ENCODE assay signal across 20 cellular contexts in the genomic region with DNA sequence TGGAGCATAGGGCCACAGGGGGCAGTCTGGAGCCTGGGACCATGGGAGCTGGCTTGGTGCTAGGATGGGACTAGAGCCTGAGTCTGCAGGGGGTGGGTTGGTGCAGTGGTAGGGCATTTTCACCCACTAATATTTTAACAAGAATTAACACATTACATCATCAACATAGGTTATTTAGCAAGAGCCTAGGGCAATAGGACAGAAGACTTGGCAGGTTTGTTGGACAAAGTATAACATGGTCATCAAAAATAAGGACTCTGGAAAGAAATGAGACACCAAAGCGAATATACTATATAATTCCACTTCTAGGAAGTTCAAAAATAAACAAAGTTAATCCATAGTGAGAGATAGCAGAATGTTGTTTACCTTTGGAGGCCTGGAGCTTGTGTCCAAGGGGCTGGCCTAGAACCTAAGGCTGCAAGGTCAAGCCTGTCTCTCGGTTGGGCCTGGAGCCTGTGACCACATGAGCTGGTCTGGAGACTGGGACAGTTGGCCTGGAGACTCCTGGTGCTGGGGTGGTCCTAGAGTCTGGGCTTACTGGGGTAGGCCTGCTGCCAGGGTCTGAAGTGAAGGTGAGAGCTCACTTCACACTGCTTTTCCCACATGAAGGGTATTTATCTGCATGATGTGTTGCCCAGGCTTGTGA. TPM values are rescaled to one million over a fixed set of nuclear protein-coding genes. Genes with fewer than 3 reads are reported as not detected.
A peak's percentile ranks its signal among the peaks of the same experiment; 100 is the strongest.
DNase-seq lines count a peak whose midpoint lies in the region; ATAC-seq, FAIRE-seq and TF ChIP-seq lines count a peak whose summit lies in the region.
"Had no signal": no experiment of that assay in that cellular context is flagged by ENCODE, and none has a peak within 500 bp of the region (broad histone marks: within the 10 kb centered on the region; RNA-seq: fewer than 3 reads in every experiment).

No MANE protein-coding gene starts in this region.

- H3K4me2 ChIP-seq in K562 (ENCODE audit: insufficient read depth, low read length): no peak overlapping the region
- H3K4me2 ChIP-seq: GM23338 had no signal

- no TSS peak for BruUV-seq in K562 (replicated peaks; lab: Mats Ljungman, UMichigan)

- in situ Hi-C loops in K562 (cut with MboI): no loop called here

- 18% methylated on average over 2 of the region's 2 CpGs for WGBS in K562 (ENCODE audit: insufficient coverage, low coverage, missing lambda C conversion rate)
- WGBS in right lobe of liver (ENCODE audit: insufficient coverage, low coverage, low lambda C conversion rate, missing lambda C conversion rate): 53% methylated on average over 2 of the region's 2 CpGs

- peaks cover 45% of the 10 kb centered on the region for H3K9me3 Mint-ChIP-seq in WTC11

- H3K4me3 Mint-ChIP-seq in WTC11: no peak overlapping the region
- H3K4me3 Mint-ChIP-seq: CD4-positive, alpha-beta memory T cell; GM23338; H9 had no signal

- H3K9me3 ChIP-seq in K562 (replicated peaks; ENCODE audit: control insufficient read depth, insufficient read depth, low read depth, low read length) (no peaks in the 10 kb centered on the region; the same call in 1 of the 2 replicates), right lobe of liver (no peaks in the 10 kb centered on the region)

- intact Hi-C loops in K562 (cut with micrococcal nuclease): loop anchor here (10.0 kb wide), 1 partner anchor 360 kb away; no protein-coding TSS in a partner anchor
- intact Hi-C loops in right lobe of liver (cut with DNase I): no loop called here

- H3K27ac Mint-ChIP-seq in WTC11: no peak overlapping the region
- H3K27ac Mint-ChIP-seq: CD4-positive, alpha-beta memory T cell; GM23338; H9 had no signal

- H3K4me3 ChIP-seq in K562 (no peak overlapping the region), right lobe of liver (no peak overlapping the region)
- H3K4me3 ChIP-seq: GM23338 had no signal

- no peaks in the 10 kb centered on the region for H3K36me3 ChIP-seq in K562 (ENCODE audit: control insufficient read depth, insufficient read depth, low read length)
- H3K36me3 ChIP-seq in right lobe of liver: no peaks in the 10 kb centered on the region

- DNase-seq in WTC11 (ENCODE audit: low spot score): no peak
- DNase-seq in K562 (ENCODE audit: extremely low read depth in 1 of 4, low spot score in 3 of 4): no peak
- DNase-seq in left lobe of liver (ENCODE audit: low spot score): no peak
- no peak for DNase-seq in right lobe of liver
- no peak for DNase-seq in SW 1271 (lab: John Stamatoyannopoulos, UW)
- DNase-seq in stimulated activated CD8-positive, alpha-beta memory T cell treated with anti-CD3 and anti-CD28 coated beads, Interleukin-4, amount 100 ng/mL, for 48 hours: no peak
- DNase-seq in activated gamma-delta T cell (lab: John Stamatoyannopoulos, UW): no peak
- DNase-seq in activated CD4-positive, alpha-beta T cell treated with anti-CD3 and anti-CD28 coated beads, Interleukin-2, amount 50 U/mL, for 1 hour: no peak
- DNase-seq: C1 segment of cervical spinal cord; Calu3; CD4-positive, alpha-beta memory T cell; COR-L47; DMS53; DMS79 treated with DMSO at 0.1 percent for 48 hours; GF-D8; H9 had no signal

- CTCF ChIA-PET in WTC11 (lab: Charles Lee): interaction anchor here (0.5 to 1.2 kb wide), 2 partner anchors 151 to 335 kb away, joined by 3 to 4 read pairs; a partner anchor contains a TSS
- CTCF ChIA-PET in K562 (lab: Yijun Ruan, JAX; ENCODE audit: low intra/inter-chr PET ratio): no interaction called here

- no peak overlapping the region for H3K27ac ChIP-seq in K562 (ENCODE audit: extremely low read depth, low read depth, low read length)
- no peak overlapping the region for H3K27ac ChIP-seq in right lobe of liver

- no peak for TF ChIP-seq CTCF in WTC11 (IDR thresholded peaks at IDR 0.05)
- TF ChIP-seq CTCF in K562 (IDR thresholded peaks at IDR 0.05 in 2 of 3, conservative IDR thresholded peaks at IDR 0.05 in 1 of 3; ENCODE audit: insufficient read depth in 2 of 3, low read depth in 1 of 3, low read length in 3 of 3): no peak
- TF ChIP-seq CTCF in right lobe of liver (IDR thresholded peaks at IDR 0.05): no peak

- no peak overlapping the region for H3K9ac ChIP-seq in K562 (ENCODE audit: insufficient read depth in 1 of 2, low read depth in 2 of 2, low read length in 2 of 2)

- FAIRE-seq in K562 (lab: Jason Lieb, UNC): no peak
- FAIRE-seq: GM12891, GM18507 had no signal

- no peaks in the 10 kb centered on the region for H4K20me1 ChIP-seq in K562 (replicated peaks; ENCODE audit: control insufficient read depth, insufficient read depth, low read length)

- H3K27me3 ChIP-seq in K562 (ENCODE audit: control insufficient read depth in 2 of 2, insufficient read depth in 2 of 2, low read length in 2 of 2) (no peaks in the 10 kb centered on the region), right lobe of liver (no peaks in the 10 kb centered on the region)

- no peak for TF ChIP-seq RAD21 in K562 (CRISPR knock-in tag; conservative IDR thresholded peaks at IDR 0.05 in 1 of 2, IDR thresholded peaks at IDR 0.05 in 1 of 2)

- POLR2A ChIA-PET in WTC11 (lab: Charles Lee) (no interaction called here), K562 (lab: Yijun Ruan, JAX) (interaction anchor here (0.7 to 1.3 kb wide), 3 partner anchors 27 to 444 kb away, joined by 3 read pairs; no protein-coding TSS in a partner anchor)

- H3K36me3 Mint-ChIP-seq in WTC11: peaks cover 40% of the 10 kb centered on the region

- H3K79me2 ChIP-seq in K562 (ENCODE audit: control insufficient read depth, insufficient read depth, low read length): no peaks in the 10 kb centered on the region

- no peaks in the 10 kb centered on the region for H3K27me3 Mint-ChIP-seq in WTC11 (ENCODE audit: low read depth)
- H3K27me3 Mint-ChIP-seq: CD4-positive, alpha-beta memory T cell had no signal

- TF ChIP-seq POLR2A in K562 (conservative IDR thresholded peaks at IDR 0.05) (no peak), right lobe of liver (IDR thresholded peaks at IDR 0.05) (no peak)

- H3K4me1 Mint-ChIP-seq in WTC11: no peaks in the 10 kb centered on the region
- H3K4me1 Mint-ChIP-seq: CD4-positive, alpha-beta memory T cell; GM23338; H9 had no signal

- H2AFZ ChIP-seq in K562 (ENCODE audit: low read depth, low read length): no peak overlapping the region
- H2AFZ ChIP-seq: GM23338 had no signal

- TF ChIP-seq EP300 in K562 (IDR thresholded peaks at IDR 0.05; ENCODE audit: low read length): no peak

- no peaks in the 10 kb centered on the region for H3K9me1 ChIP-seq in K562 (ENCODE audit: control insufficient read depth, insufficient read depth, low read length)

- no peaks in the 10 kb centered on the region for H3K4me1 ChIP-seq in K562 (replicated peaks in 1 of 2; ENCODE audit: control insufficient read depth in 2 of 2, insufficient read depth in 2 of 2, low read length in 2 of 2)
- H3K4me1 ChIP-seq in right lobe of liver: no peaks in the 10 kb centered on the region

- ATAC-seq in WTC11 (peak; percentile 34; the same call in 1 of the 2 replicates), K562 (no peak), left lobe of liver (peak; percentile 82), right lobe of liver (peak in 3 of 4 donors; percentile 63 to 92 (median 72))
- ATAC-seq: GM23338, HCT116 had no signal

TF ChIP-seq in WTC11, 78 proteins besides CTCF, POLR2A, EP300 and RAD21 (continues in another document):
- TF ChIP-seq, protein P1, sequence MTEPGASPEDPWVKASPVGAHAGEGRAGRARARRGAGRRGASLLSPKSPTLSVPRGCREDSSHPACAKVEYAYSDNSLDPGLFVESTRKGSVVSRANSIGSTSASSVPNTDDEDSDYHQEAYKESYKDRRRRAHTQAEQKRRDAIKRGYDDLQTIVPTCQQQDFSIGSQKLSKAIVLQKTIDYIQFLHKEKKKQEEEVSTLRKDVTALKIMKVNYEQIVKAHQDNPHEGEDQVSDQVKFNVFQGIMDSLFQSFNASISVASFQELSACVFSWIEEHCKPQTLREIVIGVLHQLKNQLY (CRISPR knock-in tag; IDR thresholded peaks at IDR 0.05): no peak
- TF ChIP-seq GRHL2 (CRISPR knock-in tag; IDR thresholded peaks at IDR 0.05; ENCODE audit: insufficient replicate concordance, severe bottlenecking): no peak
- TF ChIP-seq CREB1 (CRISPR knock-in tag; IDR thresholded peaks at IDR 0.05): no peak

TF ChIP-seq in K562, 482 proteins besides CTCF, POLR2A, EP300 and RAD21:
- peak; percentile 81 for TF ChIP-seq ZNF75A (CRISPR knock-in tag; IDR thresholded peaks at IDR 0.05)
- TF ChIP-seq TEAD1 (CRISPR knock-in tag; IDR thresholded peaks at IDR 0.05): no peak
TF ChIP-seq in K562: peak in this region for 1.

RNA-seq across cellular contexts. Expression of a gene that starts 28.1 kb away (rescaled TPM):
- 59.7 to 64.7 TPM (median 60.5 TPM) in 3 replicates for total RNA-seq in WTC11 (2021)
- 99.7 and 318 TPM in 2 replicates for total RNA-seq in K562 (2011; cell fraction: chromatin; rRNA removed; ENCODE audit: low replicate concordance)
- 47.2 and 79.5 TPM in 2 replicates for total RNA-seq in K562 (2011; cell fraction: nucleolus; rRNA removed)
- total RNA-seq in K562 (2011; cell fraction: nucleoplasm; rRNA removed): 139 and 176 TPM in 2 replicates
- total RNA-seq in K562 (2014; rRNA removed): 61.0 and 79.3 TPM in 2 replicates
- 103 and 111 TPM in 2 replicates for total RNA-seq in K562 (2014; rRNA removed; fragmentation: Illumina TruSeq; extraction: Trizol)
- total RNA-seq in K562 (2015; rRNA removed; fragmentation: Illumina TruSeq; extraction: Trizol): 114 and 119 TPM in 2 replicates
- total RNA-seq in K562 (2021): 52.0 and 54.0 TPM in 2 replicates
- 84.4 and 92.1 TPM in 2 replicates for polyA plus RNA-seq in K562 (2011; rRNA removed)
- polyA plus RNA-seq in K562 (2011; cell fraction: cytosol; rRNA removed): 55.0 and 71.0 TPM in 2 replicates
- polyA plus RNA-seq in K562 (2011; cell fraction: nucleus; rRNA removed): 123 and 160 TPM in 2 replicates
- 40.4 and 71.9 TPM in 2 replicates for polyA plus RNA-seq in K562 (2012)
- polyA plus RNA-seq in K562 (2014; fragmentation: Illumina TruSeq; extraction: Trizol): 92.3 and 99.3 TPM in 2 replicates
- polyA plus RNA-seq in K562 (2014; fragmentation: Nextera tagmentation; extraction: Ambion mirVana): 10 to 100 TPM; 43.6 to 84.4 TPM
- 65.5 and 77.0 TPM in 2 replicates for polyA plus RNA-seq in K562 (2014; rRNA removed)
- polyA minus RNA-seq in K562 (2011; rRNA and poly(A)+ RNA removed): 201 and 217 TPM in 2 replicates
- polyA minus RNA-seq in K562 (2011; cell fraction: cytosol; rRNA and poly(A)+ RNA removed): 41.4 and 49.8 TPM in 2 replicates
- polyA minus RNA-seq in K562 (2011; cell fraction: nucleus; rRNA and poly(A)+ RNA removed): 170 and 393 TPM in 2 replicates
- total RNA-seq in left lobe of liver: 22.0 TPM
- 10 to 100 TPM; 24.6 to 65.9 (median 35.4) TPM for total RNA-seq in right lobe of liver
